12 cellular contexts compared by ENCODE assay signal in the genomic region with DNA sequence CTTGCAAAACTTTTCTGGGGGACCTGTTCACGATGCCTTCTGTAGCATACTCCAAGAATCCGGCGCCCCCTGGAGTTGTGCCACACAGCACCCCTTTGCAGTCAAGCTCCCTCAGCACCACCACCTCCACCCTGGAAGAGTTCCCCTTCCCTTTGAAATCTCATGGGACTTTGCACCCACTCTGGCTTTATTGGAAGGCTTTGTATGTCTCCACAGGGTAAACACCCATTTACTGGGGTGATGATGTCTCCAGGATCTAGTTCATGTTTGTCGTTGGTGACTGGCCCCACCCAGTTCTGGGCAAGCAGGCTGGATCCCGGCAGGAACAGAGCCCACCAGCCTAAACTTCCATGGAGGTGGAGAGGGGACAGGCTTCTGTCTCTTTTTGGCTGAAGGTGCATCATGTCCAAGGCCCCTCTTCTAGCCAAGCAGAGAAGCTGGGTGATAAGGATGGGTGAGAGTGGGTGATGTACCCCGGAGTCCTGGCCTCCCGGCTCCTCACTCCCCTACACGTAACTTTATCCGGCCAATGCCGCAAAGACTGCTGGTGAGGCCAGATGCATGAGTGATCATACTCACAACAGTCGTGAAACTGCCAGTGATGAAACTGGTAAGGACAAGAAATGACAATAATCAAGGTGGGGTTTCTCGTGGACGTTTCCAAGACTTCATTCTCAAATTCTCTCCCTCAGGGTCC. TPM values are rescaled to one million over a fixed set of nuclear protein-coding genes. Genes with fewer than 3 reads are reported as not detected.
DNase-seq lines count a peak whose midpoint lies in the region; ATAC-seq, FAIRE-seq and TF ChIP-seq lines count a peak whose summit lies in the region.
"Had no signal": no experiment of that assay in that cellular context is flagged by ENCODE, and none has a peak within 500 bp of the region (broad histone marks: within the 10 kb centered on the region; RNA-seq: fewer than 3 reads in every experiment).

No MANE protein-coding gene starts in this region.

- no peak overlapping the region for H2AFZ ChIP-seq in H9 (ENCODE audit: low read length)

- H3K79me2 ChIP-seq in H9 (ENCODE audit: insufficient read depth, low read length), result no peaks in the 10 kb centered on the region

- TF ChIP-seq POLR2A in Peyer's patch (IDR thresholded peaks at IDR 0.05), result peak; percentile 86 to 97

- peaks cover 2 to 7% (median 5%) of the 10 kb centered on the region in 3 experiments; a peak in 4 of 7 replicates for H3K36me3 Mint-ChIP-seq in H9 (ENCODE audit: insufficient read depth in 1 of 3, low read depth in 3 of 3)
- no peaks in the 10 kb centered on the region for H3K36me3 Mint-ChIP-seq in activated CD4-positive, alpha-beta memory T cell treated with anti-CD3 and anti-CD28 coated beads, Interleukin-2, amount 10 ng/mL, durations not matched to agents 7 days and 5 days (ENCODE audit: low read depth)

- H3K4me1 Mint-ChIP-seq in H9, result peaks cover 65 to 75% of the 10 kb centered on the region in 2 experiments
- peaks cover 32% of the 10 kb centered on the region for H3K4me1 Mint-ChIP-seq in activated CD4-positive, alpha-beta memory T cell treated with anti-CD3 and anti-CD28 coated beads, Interleukin-2, amount 10 ng/mL, durations not matched to agents 7 days and 5 days

- H3K56ac ChIP-seq in H9 (ENCODE audit: insufficient read length, low read depth, low read length), result no peak overlapping the region

- H2AK5ac ChIP-seq in H9 (ENCODE audit: insufficient read length, low read length), result peak overlapping the region; percentile 11

- H4K5ac ChIP-seq in H9 (ENCODE audit: insufficient read length, low read depth, low read length), result no peak overlapping the region

- peaks cover 15% of the 10 kb centered on the region for H3K27me3 Mint-ChIP-seq in H9 (ENCODE audit: low read depth)
- H3K27me3 Mint-ChIP-seq in activated CD4-positive, alpha-beta memory T cell treated with anti-CD3 and anti-CD28 coated beads, Interleukin-2, amount 10 ng/mL, durations not matched to agents 7 days and 5 days, result peaks cover 9% of the 10 kb centered on the region

- H3T11ph ChIP-seq in H9 (ENCODE audit: low read length), result no peak overlapping the region

- peak overlapping the region; percentile 54 for H2BK12ac ChIP-seq in H9 (ENCODE audit: insufficient read length, low read depth, low read length)

- WGBS in H9 (ENCODE audit: extremely low coverage, insufficient read length, low lambda C conversion rate), result no CpG with 5 or more reads among the region's 13 CpGs
- 7 to 53% (median 27%) methylated on average over 13 of the region's 13 CpGs for WGBS in small intestine, 3 donors

- H2BK20ac ChIP-seq in H9 (ENCODE audit: low read depth, low read length, poor library complexity, severe bottlenecking), result no peak overlapping the region

- H3K9ac ChIP-seq in H9 (ENCODE audit: extremely low read depth, insufficient read length, low read length), result no peak overlapping the region

- H4K91ac ChIP-seq in H9 (ENCODE audit: insufficient read length, low read depth, low read length), result peak overlapping the region; percentile 60

- peak overlapping the region; percentile 36 to 59; a peak in 4 of 5 replicates for H3K4me3 Mint-ChIP-seq in H9
- H3K4me3 Mint-ChIP-seq in activated CD4-positive, alpha-beta memory T cell treated with anti-CD3 and anti-CD28 coated beads, Interleukin-2, amount 10 ng/mL, durations not matched to agents 7 days and 5 days, result no peak overlapping the region

- POLR2A ChIA-PET in activated CD4-positive, alpha-beta memory T cell treated with anti-CD3 and anti-CD28 coated beads, Interleukin-2, amount 10 ng/mL, durations not matched to agents 7 days and 5 days (lab: Charles Lee), result interaction anchor here (0.9 kb wide), 1 partner anchor 20 kb away, joined by 4 read pairs; no protein-coding TSS in a partner anchor

- no peak overlapping the region for H4K8ac ChIP-seq in H9 (replicated peaks; ENCODE audit: insufficient read length, low read depth, low read length)

- H3K4me3 ChIP-seq in Peyer's patch, result peak overlapping the region in 3 of 4 donors; percentile 15 to 87 (median 70)
- H3K4me3 ChIP-seq in small intestine (ENCODE audit: low read depth in 1 of 2, low read length in 2 of 2), result peak overlapping the region; percentile 31 to 36

- peaks cover 0 to 11% (median 0%) of the 10 kb centered on the region in 3 donors for H3K36me3 ChIP-seq in Peyer's patch
- peaks cover 0 to 2% of the 10 kb centered on the region in 2 donors for H3K36me3 ChIP-seq in small intestine (ENCODE audit: control insufficient read depth in 2 of 2, insufficient read depth in 2 of 2, low read length in 2 of 2)

- DNase-seq in H9 (no peak), Peyer's patch (peak in 2 of 3 donors; percentile 83 to 85), kidney tubule cell (ENCODE audit: low spot score) (peak; percentile 74), small intestine (peak; percentile 98)
- no peak for DNase-seq in activated CD4-positive, alpha-beta memory T cell treated with anti-CD3 and anti-CD28 coated beads, Interleukin-2, amount 10 ng/mL, durations not matched to agents 7 days and 5 days
- DNase-seq: NK-92 treated with Interleukin-12 subunit alpha and Interleukin-12 subunit beta, amount 100 ng/mL, for 24 hours; T-helper 2 cell had no signal

- peak overlapping the region; percentile 86; the same call in 1 of the 2 replicates for H3K14ac ChIP-seq in H9 (ENCODE audit: insufficient read depth, low read length)

- no peaks in the 10 kb centered on the region for H3K79me1 ChIP-seq in H9 (ENCODE audit: insufficient read depth, low read depth, low read length, poor library complexity, severe bottlenecking)

- no peak overlapping the region for H3K23ac ChIP-seq in H9 (ENCODE audit: insufficient read length, low read depth, low read length)

- peaks cover 0 to 4% of the 10 kb centered on the region in 2 experiments; a peak in 3 of 5 replicates for H3K9me3 Mint-ChIP-seq in H9
- H3K9me3 Mint-ChIP-seq in activated CD4-positive, alpha-beta memory T cell treated with anti-CD3 and anti-CD28 coated beads, Interleukin-2, amount 10 ng/mL, durations not matched to agents 7 days and 5 days, result no peaks in the 10 kb centered on the region

- H4K20me1 ChIP-seq in H9 (ENCODE audit: control insufficient read depth, insufficient read depth, insufficient read length), result no peaks in the 10 kb centered on the region

- no peak for ATAC-seq in GM21825 (IDR thresholded peaks at IDR 0.05; ENCODE audit: unreplicated experiment)
- no peak for ATAC-seq in GM19328 (IDR thresholded peaks at IDR 0.05; ENCODE audit: unreplicated experiment)

- H2BK5ac ChIP-seq in H9 (ENCODE audit: insufficient read length, low read length), result no peak overlapping the region

- peaks cover 9% of the 10 kb centered on the region for H3K23me2 ChIP-seq in H9 (ENCODE audit: insufficient read length, low read depth, low read length, poor library complexity, severe bottlenecking)

- H2BK120ac ChIP-seq in H9 (ENCODE audit: low read depth, low read length, poor library complexity, severe bottlenecking), result no peak overlapping the region

- TF ChIP-seq CTCF in H9 (conservative IDR thresholded peaks at IDR 0.05) (no peak; the same call in 2 of the 3 replicates), Peyer's patch (IDR thresholded peaks at IDR 0.05) (peak in 2 of 6 experiments; percentile 34 to 38)

- no peak for FAIRE-seq in small intestine (lab: Jason Lieb, UNC)
- FAIRE-seq: endometrium had no signal

- no peaks in the 10 kb centered on the region for H3K27me3 ChIP-seq in H9 (ENCODE audit: insufficient read depth, low read length)
- H3K27me3 ChIP-seq in Peyer's patch, result no peaks in the 10 kb centered on the region
- no peaks in the 10 kb centered on the region for H3K27me3 ChIP-seq in small intestine (ENCODE audit: control insufficient read depth in 2 of 2, insufficient read depth in 2 of 2, low read length in 2 of 2)

- no peaks in the 10 kb centered on the region for H3K9me3 ChIP-seq in H9 (ENCODE audit: control insufficient read depth, low read depth, low read length)
- H3K9me3 ChIP-seq in Peyer's patch, result peaks cover 0 to 3% (median 0%) of the 10 kb centered on the region in 4 donors
- no peaks in the 10 kb centered on the region for H3K9me3 ChIP-seq in small intestine (ENCODE audit: control insufficient read depth, low read depth)

- CTCF ChIA-PET in activated CD4-positive, alpha-beta memory T cell treated with anti-CD3 and anti-CD28 coated beads, Interleukin-2, amount 10 ng/mL, durations not matched to agents 7 days and 5 days (lab: Charles Lee), result interaction anchor here (0.5 to 1.0 kb wide), 3 partner anchors 13 to 26 kb away, joined by 3 to 5 read pairs (median 4); no protein-coding TSS in a partner anchor

- peak overlapping the region; percentile 43 for H3K4ac ChIP-seq in H9 (ENCODE audit: low read depth, low read length)

- peak overlapping the region; percentile 50 for H3K4me2 ChIP-seq in H9 (ENCODE audit: insufficient read depth, insufficient read length, low read length)

- H3K4me1 ChIP-seq in H9 (ENCODE audit: insufficient read depth, low read length) (peaks cover 17% of the 10 kb centered on the region), Peyer's patch (peaks cover 0 to 37% (median 13%) of the 10 kb centered on the region in 4 donors), small intestine (ENCODE audit: control insufficient read depth in 2 of 2, insufficient read depth in 1 of 2, low read depth in 1 of 2, low read length in 1 of 2) (peaks cover 2 to 3% of the 10 kb centered on the region in 2 donors)

- peak overlapping the region; percentile 29 to 99 (median 40); a peak in 5 of 7 replicates for H3K27ac Mint-ChIP-seq in H9
- H3K27ac Mint-ChIP-seq in activated CD4-positive, alpha-beta memory T cell treated with anti-CD3 and anti-CD28 coated beads, Interleukin-2, amount 10 ng/mL, durations not matched to agents 7 days and 5 days, result no peak overlapping the region

- H3K27ac ChIP-seq in H9 (ENCODE audit: insufficient read length, low read depth, low read length) (peak overlapping the region; percentile 5), Peyer's patch (peak overlapping the region in 3 of 4 donors; percentile 85 to 100 (median 98)), small intestine (ENCODE audit: low read depth in 1 of 2, low read length in 1 of 2) (peak overlapping the region; percentile 90 to 97)

- peak overlapping the region; percentile 89 for H3K18ac ChIP-seq in H9 (ENCODE audit: insufficient read length, low read depth, low read length)

- no peak overlapping the region for H2BK15ac ChIP-seq in H9 (ENCODE audit: low read depth, low read length)

RNA-seq across cellular contexts. Expression of gene CLDN4, which starts 0.7 kb away (rescaled TPM):
- 15.5 and 15.6 TPM in 2 replicates for total RNA-seq in H9 (2021)
- 100 to 1,000 TPM in 3 of 4 donors, 10 to 100 TPM in 1; 83.3 to 551 (median 450) TPM for total RNA-seq in Peyer's patch
- polyA plus RNA-seq in small intestine, result 100 to 1,000 TPM; 115 to 226 (median 178) TPM
- under 1 TPM in 1 of 2 experiments, not detected in 1; 0.10 TPM for total RNA-seq in activated CD4-positive, alpha-beta memory T cell treated with anti-CD3 and anti-CD28 coated beads, Interleukin-2, amount 10 ng/mL, durations not matched to agents 7 days and 5 days

RNA-seq across cellular contexts. Expression of gene METTL27, which starts 12.2 kb away (rescaled TPM):
- total RNA-seq in H9 (2021) (13.5 and 14.9 TPM in 2 replicates), Peyer's patch (10 to 100 TPM in 2 of 4 donors, 1 to 10 TPM in 2; 2.1 to 20.4 (median 11.7) TPM)
- 1 to 10 TPM in 1 of 3 donors, under 1 TPM in 2; 0.89 to 4.1 (median 0.94) TPM for polyA plus RNA-seq in small intestine
- 1 to 10 TPM; 3.3 to 3.7 TPM for total RNA-seq in activated CD4-positive, alpha-beta memory T cell treated with anti-CD3 and anti-CD28 coated beads, Interleukin-2, amount 10 ng/mL, durations not matched to agents 7 days and 5 days

RNA-seq across cellular contexts. Expression of gene TMEM270, which starts 30.9 kb away (rescaled TPM):
- total RNA-seq in H9 (2021) (not detected in 2 replicates), Peyer's patch (not detected)
- polyA plus RNA-seq in small intestine, result under 1 TPM in 1 of 3 donors, not detected in 2; 0.18 TPM
- not detected for total RNA-seq in activated CD4-positive, alpha-beta memory T cell treated with anti-CD3 and anti-CD28 coated beads, Interleukin-2, amount 10 ng/mL, durations not matched to agents 7 days and 5 days
- total RNA-seq: omental fat pad, temporal lobe had no signal

RNA-seq across cellular contexts. Expression of gene CLDN3, which starts 60.0 kb away (rescaled TPM):
- total RNA-seq in H9 (2021) (16.5 and 16.9 TPM in 2 replicates), Peyer's patch (100 to 1,000 TPM in 3 of 4 donors, 10 to 100 TPM in 1; 55.3 to 944 (median 831) TPM)
- polyA plus RNA-seq in small intestine, result 100 to 1,000 TPM; 236 to 394 (median 302) TPM
- not detected for total RNA-seq in activated CD4-positive, alpha-beta memory T cell treated with anti-CD3 and anti-CD28 coated beads, Interleukin-2, amount 10 ng/mL, durations not matched to agents 7 days and 5 days
- total RNA-seq: temporal lobe had no signal

Comparison
In these comparisons a context has a peak if more than half of its experiments do, and no peak if none do; other contexts are left out.
1. DNase-seq: peak in Peyer's patch (2 of 3), kidney tubule cell (single experiment) and small intestine (single experiment); none in H9 (single experiment) and activated CD4-positive, alpha-beta memory T cell treated with anti-CD3 and anti-CD28 coated beads, Interleukin-2, amount 10 ng/mL, durations not matched to agents 7 days and 5 days (single experiment).
2. H3K27ac ChIP-seq: peak in every context shown above with its lines; median percentile 98 in Peyer's patch; 94 in small intestine; 5 in H9.
3. RNA of gene CLDN4, which starts 0.7 kb away (total RNA-seq): 83.3 to 551 TPM in Peyer's patch and 15.5 to 15.6 TPM in H9; 0.10 TPM in activated CD4-positive, alpha-beta memory T cell treated with anti-CD3 and anti-CD28 coated beads, Interleukin-2, amount 10 ng/mL, durations not matched to agents 7 days and 5 days; every median in the first group is over 10 times any median in the second.